Comparison of ENCODE assay signal across 8 cellular contexts in the genomic region with DNA sequence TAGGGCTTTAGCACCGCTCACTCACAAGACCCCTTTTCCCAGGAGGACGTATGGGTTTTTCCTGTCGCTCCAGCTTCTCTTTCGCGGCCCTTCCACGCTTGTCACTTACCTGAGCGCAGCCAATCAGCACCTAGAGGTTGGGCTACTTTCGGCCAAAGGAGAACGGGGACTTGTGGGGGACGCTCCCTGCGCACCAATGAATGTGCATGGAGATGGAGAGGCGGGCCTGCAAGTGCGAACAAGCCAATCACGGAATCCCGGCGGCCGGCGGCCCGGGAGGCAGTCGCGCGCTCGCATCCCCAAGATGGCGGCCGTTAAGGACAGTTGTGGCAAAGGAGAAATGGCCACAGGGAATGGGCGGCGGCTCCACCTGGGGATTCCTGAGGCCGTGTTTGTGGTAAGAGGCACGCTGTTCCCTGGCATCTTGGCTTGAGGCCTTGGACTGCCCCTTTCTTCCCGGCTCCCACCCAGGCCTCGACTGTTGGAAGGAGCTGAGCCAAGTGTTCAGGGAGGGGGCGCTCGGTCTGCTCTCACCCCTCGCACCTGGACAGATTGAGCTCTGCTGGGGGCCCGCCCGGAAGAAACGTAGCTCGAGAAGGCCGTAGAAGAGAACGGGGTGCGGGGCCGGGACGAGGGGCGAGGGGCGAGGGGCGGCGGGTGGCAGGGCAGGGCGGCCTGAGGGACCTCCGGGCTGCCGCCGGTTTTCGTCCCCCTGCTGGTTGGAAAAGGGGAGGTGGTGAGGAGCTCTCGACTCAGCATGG. TPM values are rescaled to one million over a fixed set of nuclear protein-coding genes. Genes with fewer than 3 reads are reported as not detected.
DNase-seq lines count a peak whose midpoint lies in the region; ATAC-seq and TF ChIP-seq lines count a peak whose summit lies in the region.

A gene with protein sequence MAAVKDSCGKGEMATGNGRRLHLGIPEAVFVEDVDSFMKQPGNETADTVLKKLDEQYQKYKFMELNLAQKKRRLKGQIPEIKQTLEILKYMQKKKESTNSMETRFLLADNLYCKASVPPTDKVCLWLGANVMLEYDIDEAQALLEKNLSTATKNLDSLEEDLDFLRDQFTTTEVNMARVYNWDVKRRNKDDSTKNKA (plus strand): TSS at position 282 of the 761 bp plus-strand sequence. CDS start 23 bp downstream, at position 305.

- H3K27ac Mint-ChIP-seq in activated naive CD8-positive, alpha-beta T cell treated with anti-CD3 and anti-CD28 coated beads, Interleukin-2, amount 10 ng/mL, durations not matched to agents 7 days and 5 days: peak within 1 kb of the TSS; percentile 89
- H3K27ac Mint-ChIP-seq in osteocyte (ENCODE audit: unreplicated experiment): peak within 1 kb of the TSS; percentile 77

- peak within 1 kb of the TSS; percentile 97 for H3K4me3 Mint-ChIP-seq in activated naive CD8-positive, alpha-beta T cell treated with anti-CD3 and anti-CD28 coated beads, Interleukin-2, amount 10 ng/mL, durations not matched to agents 7 days and 5 days
- peak within 1 kb of the TSS; percentile 79 for H3K4me3 Mint-ChIP-seq in osteocyte (ENCODE audit: unreplicated experiment)

- peaks cover 18% of the 10 kb centered on the region for H3K4me1 Mint-ChIP-seq in activated naive CD8-positive, alpha-beta T cell treated with anti-CD3 and anti-CD28 coated beads, Interleukin-2, amount 10 ng/mL, durations not matched to agents 7 days and 5 days
- H3K4me1 Mint-ChIP-seq in osteocyte (ENCODE audit: unreplicated experiment): peaks cover 17% of the 10 kb centered on the region

- peaks cover 2% of the 10 kb centered on the region for H3K36me3 Mint-ChIP-seq in activated naive CD8-positive, alpha-beta T cell treated with anti-CD3 and anti-CD28 coated beads, Interleukin-2, amount 10 ng/mL, durations not matched to agents 7 days and 5 days
- no peaks in the 10 kb centered on the region for H3K36me3 Mint-ChIP-seq in osteocyte (ENCODE audit: unreplicated experiment)

- no peaks in the 10 kb centered on the region for H3K27me3 Mint-ChIP-seq in activated naive CD8-positive, alpha-beta T cell treated with anti-CD3 and anti-CD28 coated beads, Interleukin-2, amount 10 ng/mL, durations not matched to agents 7 days and 5 days
- H3K27me3 Mint-ChIP-seq in osteocyte (ENCODE audit: unreplicated experiment): no peaks in the 10 kb centered on the region

- TF ChIP-seq CTCF in GM12865 (IDR thresholded peaks at IDR 0.05; ENCODE audit: insufficient read depth, low read depth, low read length, missing control alignments) (peak; percentile 40), SU-DHL-6 (IDR thresholded peaks at IDR 0.05; ENCODE audit: insufficient read depth, low read length, poor library complexity, severe bottlenecking) (no peak), osteocyte (IDR thresholded peaks at IDR 0.05) (peak; percentile 64)

- 0 out of 2 replicates have a peak, but pooled peaks cover 5% of the 10 kb centered on the region for H4K20me1 ChIP-seq in SU-DHL-6 (ENCODE audit: low read depth, low read length)

- peak within 1 kb of the TSS; percentile 81 for H3K4me3 ChIP-seq in GM12865 (ENCODE audit: low read depth, low read length)
- H3K4me3 ChIP-seq in SU-DHL-6 (ENCODE audit: insufficient read depth, low read length, poor library complexity, severe bottlenecking): peak within 1 kb of the TSS; percentile 92
- H3K4me3 ChIP-seq in thymus (ENCODE audit: low read length): peak within 1 kb of the TSS; percentile 81

- H3K9me2 ChIP-seq in SU-DHL-6 (replicated peaks; ENCODE audit: insufficient read depth, low read length): no peaks in the 10 kb centered on the region

- no peaks in the 10 kb centered on the region; the same call in 1 of the 2 replicates for H3F3A ChIP-seq in SU-DHL-6 (ENCODE audit: insufficient read depth)

- H3K27me3 ChIP-seq in SU-DHL-6 (ENCODE audit: low read length): no peaks in the 10 kb centered on the region
- no peaks in the 10 kb centered on the region for H3K27me3 ChIP-seq in thymus (ENCODE audit: control insufficient read depth, insufficient read depth)

- no peaks in the 10 kb centered on the region for H3K9me3 Mint-ChIP-seq in activated naive CD8-positive, alpha-beta T cell treated with anti-CD3 and anti-CD28 coated beads, Interleukin-2, amount 10 ng/mL, durations not matched to agents 7 days and 5 days
- peaks cover 7% of the 10 kb centered on the region for H3K9me3 Mint-ChIP-seq in osteocyte (ENCODE audit: unreplicated experiment)

- ATAC-seq in HG02678 (IDR thresholded peaks at IDR 0.05; ENCODE audit: unreplicated experiment): peak; percentile 97
- peak; percentile 99 for ATAC-seq in activated naive CD8-positive, alpha-beta T cell treated with anti-CD3 and anti-CD28 coated beads, Interleukin-2, amount 10 ng/mL, durations not matched to agents 7 days and 5 days (ENCODE audit: low read depth)

- intact Hi-C loops in head of caudate nucleus (cut with DNase I): no loop called here

- H3K4me2 ChIP-seq in SU-DHL-6 (ENCODE audit: low read depth, low read length, poor library complexity, severe bottlenecking): peak within 1 kb of the TSS; percentile 98

- peak within 1 kb of the TSS; percentile 85 for H2AFZ ChIP-seq in SU-DHL-6 (ENCODE audit: low read depth, low read length, severe bottlenecking)

- H3K9me3 ChIP-seq in SU-DHL-6 (ENCODE audit: insufficient read depth, low read length): no peaks in the 10 kb centered on the region
- no peaks in the 10 kb centered on the region for H3K9me3 ChIP-seq in thymus (ENCODE audit: control insufficient read depth)

- POLR2A ChIA-PET in activated naive CD8-positive, alpha-beta T cell treated with anti-CD3 and anti-CD28 coated beads, Interleukin-2, amount 10 ng/mL, durations not matched to agents 7 days and 5 days (lab: Charles Lee): interaction anchor here (0.7 to 1.3 kb wide), 3 partner anchors 10 to 73 kb away, joined by 3 read pairs; no protein-coding TSS in a partner anchor

- H3K9ac ChIP-seq in SU-DHL-6 (ENCODE audit: low read length): peak within 1 kb of the TSS; percentile 80

- H3K36me3 ChIP-seq in SU-DHL-6 (ENCODE audit: low read length): peaks cover 2% of the 10 kb centered on the region; the same call in 1 of the 2 replicates
- peaks cover 6% of the 10 kb centered on the region for H3K36me3 ChIP-seq in thymus (ENCODE audit: control insufficient read depth, insufficient read depth)

- DNase-seq in GM12865 (ENCODE audit: low read depth) (peak; percentile 97), NCI-H1105 treated with DMSO at 0.1 percent for 48 hours (lab: John Stamatoyannopoulos, UW) (peak; percentile 98), head of caudate nucleus (peak; percentile 83 to 98 (median 93)), osteocyte (ENCODE audit: extremely low spot score, unreplicated experiment) (peak; percentile 96)
- DNase-seq in activated naive CD8-positive, alpha-beta T cell treated with anti-CD3 and anti-CD28 coated beads, Interleukin-2, amount 10 ng/mL, durations not matched to agents 7 days and 5 days: peak; percentile 84

- WGBS in thymus: under 1% methylated on average over 53 of the region's 53 CpGs

- H3K27ac ChIP-seq in SU-DHL-6 (ENCODE audit: low read depth, low read length) (peak within 1 kb of the TSS; percentile 53), thymus (ENCODE audit: low read depth) (peak within 1 kb of the TSS; percentile 86)

- peaks cover 42% of the 10 kb centered on the region for H3K79me2 ChIP-seq in SU-DHL-6 (ENCODE audit: insufficient read depth, low read length)

- peaks cover 3% of the 10 kb centered on the region for H3K4me1 ChIP-seq in thymus (ENCODE audit: control insufficient read depth, insufficient read depth, low read length)

RNA-seq across cellular contexts. Expression of the gene that starts here (rescaled TPM):
- total RNA-seq in activated naive CD8-positive, alpha-beta T cell treated with anti-CD3 and anti-CD28 coated beads, Interleukin-2, amount 10 ng/mL, durations not matched to agents 7 days and 5 days: 10 to 100 TPM; 44.7 to 49.2 TPM
- 34.8 and 41.2 TPM in 2 replicates for total RNA-seq in osteocyte
- 61.1 TPM for polyA plus RNA-seq in thymus

Comparison
In these comparisons a context has a peak if more than half of its experiments do, and no peak if none do; other contexts are left out.
1. Peak in every context shown above with its lines: DNase-seq, ATAC-seq, H3K4me3 ChIP-seq and H3K27ac ChIP-seq.